In genomic region chr21:43789276-43790052, GRCh38 we compare ENCODE assay signal across 8 cellular contexts. TPM values are rescaled to one million over a fixed set of nuclear protein-coding genes. Genes with fewer than 3 reads are reported as not detected.
DNase-seq lines count a peak whose midpoint lies in the region; ATAC-seq and TF ChIP-seq lines count a peak whose summit lies in the region.

A gene with protein sequence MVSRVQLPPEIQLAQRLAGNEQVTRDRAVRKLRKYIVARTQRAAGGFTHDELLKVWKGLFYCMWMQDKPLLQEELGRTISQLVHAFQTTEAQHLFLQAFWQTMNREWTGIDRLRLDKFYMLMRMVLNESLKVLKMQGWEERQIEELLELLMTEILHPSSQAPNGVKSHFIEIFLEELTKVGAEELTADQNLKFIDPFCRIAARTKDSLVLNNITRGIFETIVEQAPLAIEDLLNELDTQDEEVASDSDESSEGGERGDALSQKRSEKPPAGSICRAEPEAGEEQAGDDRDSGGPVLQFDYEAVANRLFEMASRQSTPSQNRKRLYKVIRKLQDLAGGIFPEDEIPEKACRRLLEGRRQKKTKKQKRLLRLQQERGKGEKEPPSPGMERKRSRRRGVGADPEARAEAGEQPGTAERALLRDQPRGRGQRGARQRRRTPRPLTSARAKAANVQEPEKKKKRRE (plus strand): TSS chr21:43789577. CDS start chr21:43789630, 53 bp downstream.

- peaks cover 12% of the 10 kb centered on the region for H3K27me3 Mint-ChIP-seq in GM23338 (ENCODE audit: insufficient read depth, low read depth, poor library complexity)
- no peaks in the 10 kb centered on the region for H3K27me3 Mint-ChIP-seq in activated T-helper 1 cell treated with anti-CD3 and anti-CD28 coated beads, Interleukin-12 subunit alpha, Interleukin-12 subunit beta, Interleukin-2, Interleukin-4 antibody, amounts not matched to agents 30 ng/mL and 10 ng/mL and 1 ng/mL, durations not matched to agents 14 hours and 24 hours and 36 hours (ENCODE audit: insufficient read depth)
- H3K27me3 Mint-ChIP-seq in naive thymus-derived CD8-positive, alpha-beta T cell, result no peaks in the 10 kb centered on the region
- H3K27me3 Mint-ChIP-seq in stimulated activated naive B cell treated with anti-CD40 and anti-IgM and Interleukin-4, amounts not matched to agents 10 μg/mL and 1 μg/mL and 100 μg/mL, for 72 hours, result no peaks in the 10 kb centered on the region

- H3K79me2 ChIP-seq in GM23338 (replicated peaks; ENCODE audit: insufficient read depth), result peaks cover 42% of the 10 kb centered on the region

- POLR2A ChIA-PET in naive thymus-derived CD8-positive, alpha-beta T cell (lab: Charles Lee), result interaction anchor here (0.6 to 1.5 kb wide), 8 partner anchors 9 to 223 kb away, joined by 3 to 8 read pairs (median 3); partner anchors contain the start of gene TRAPPC10

- peaks cover 3% of the 10 kb centered on the region; the same call in 1 of the 3 replicates for H3K9me3 Mint-ChIP-seq in GM23338
- no peaks in the 10 kb centered on the region for H3K9me3 Mint-ChIP-seq in activated T-helper 1 cell treated with anti-CD3 and anti-CD28 coated beads, Interleukin-12 subunit alpha, Interleukin-12 subunit beta, Interleukin-2, Interleukin-4 antibody, amounts not matched to agents 30 ng/mL and 10 ng/mL and 1 ng/mL, durations not matched to agents 14 hours and 24 hours and 36 hours
- no peaks in the 10 kb centered on the region for H3K9me3 Mint-ChIP-seq in naive thymus-derived CD8-positive, alpha-beta T cell
- H3K9me3 Mint-ChIP-seq in stimulated activated naive B cell treated with anti-CD40 and anti-IgM and Interleukin-4, amounts not matched to agents 10 μg/mL and 1 μg/mL and 100 μg/mL, for 72 hours, result no peaks in the 10 kb centered on the region

- H3K4me3 Mint-ChIP-seq in GM23338, result peak within 1 kb of the TSS; percentile 98
- peak within 1 kb of the TSS; percentile 95 for H3K4me3 Mint-ChIP-seq in activated T-helper 1 cell treated with anti-CD3 and anti-CD28 coated beads, Interleukin-12 subunit alpha, Interleukin-12 subunit beta, Interleukin-2, Interleukin-4 antibody, amounts not matched to agents 30 ng/mL and 10 ng/mL and 1 ng/mL, durations not matched to agents 14 hours and 24 hours and 36 hours
- peak within 1 kb of the TSS; percentile 89 to 94 (median 92) for H3K4me3 Mint-ChIP-seq in naive thymus-derived CD8-positive, alpha-beta T cell
- peak within 1 kb of the TSS; percentile 96 to 99 for H3K4me3 Mint-ChIP-seq in stimulated activated naive B cell treated with anti-CD40 and anti-IgM and Interleukin-4, amounts not matched to agents 10 μg/mL and 1 μg/mL and 100 μg/mL, for 72 hours

- H3K9me2 ChIP-seq in GM23338 (ENCODE audit: insufficient read depth), result no peaks in the 10 kb centered on the region

- intact Hi-C loops in activated T-helper 1 cell treated with anti-CD3 and anti-CD28 coated beads, Interleukin-12 subunit alpha, Interleukin-12 subunit beta, Interleukin-2, Interleukin-4 antibody, amounts not matched to agents 30 ng/mL and 10 ng/mL and 1 ng/mL, durations not matched to agents 14 hours and 24 hours and 36 hours (cut with micrococcal nuclease), result loop anchor here (1.0 to 5.0 kb wide), 6 partner anchors 13 to 223 kb away; partner anchors contain the start of genes AGPAT3, CSTB, PDXK and TRAPPC10

- peaks cover 42% of the 10 kb centered on the region for H3K36me3 Mint-ChIP-seq in GM23338 (ENCODE audit: low read depth)
- peaks cover 30% of the 10 kb centered on the region for H3K36me3 Mint-ChIP-seq in activated T-helper 1 cell treated with anti-CD3 and anti-CD28 coated beads, Interleukin-12 subunit alpha, Interleukin-12 subunit beta, Interleukin-2, Interleukin-4 antibody, amounts not matched to agents 30 ng/mL and 10 ng/mL and 1 ng/mL, durations not matched to agents 14 hours and 24 hours and 36 hours (ENCODE audit: low read depth)
- peaks cover 0 to 28% (median 10%) of the 10 kb centered on the region in 3 donors for H3K36me3 Mint-ChIP-seq in naive thymus-derived CD8-positive, alpha-beta T cell
- H3K36me3 Mint-ChIP-seq in stimulated activated naive B cell treated with anti-CD40 and anti-IgM and Interleukin-4, amounts not matched to agents 10 μg/mL and 1 μg/mL and 100 μg/mL, for 72 hours, result peaks cover 33 to 34% of the 10 kb centered on the region in 2 donors

- H2AFZ ChIP-seq in GM23338, result peak within 1 kb of the TSS; percentile 83; the same call in 1 of the 2 replicates

- H3K4me2 ChIP-seq in GM23338, result peak within 1 kb of the TSS; percentile 100

- H3K4me1 Mint-ChIP-seq in GM23338, result peaks cover 11% of the 10 kb centered on the region
- peaks cover 22% of the 10 kb centered on the region for H3K4me1 Mint-ChIP-seq in activated T-helper 1 cell treated with anti-CD3 and anti-CD28 coated beads, Interleukin-12 subunit alpha, Interleukin-12 subunit beta, Interleukin-2, Interleukin-4 antibody, amounts not matched to agents 30 ng/mL and 10 ng/mL and 1 ng/mL, durations not matched to agents 14 hours and 24 hours and 36 hours (ENCODE audit: low read depth)
- peaks cover 10 to 28% (median 21%) of the 10 kb centered on the region in 4 donors for H3K4me1 Mint-ChIP-seq in naive thymus-derived CD8-positive, alpha-beta T cell
- H3K4me1 Mint-ChIP-seq in stimulated activated naive B cell treated with anti-CD40 and anti-IgM and Interleukin-4, amounts not matched to agents 10 μg/mL and 1 μg/mL and 100 μg/mL, for 72 hours, result peaks cover 28 to 35% of the 10 kb centered on the region in 2 donors

- TF ChIP-seq CTCF in GM23338 (conservative IDR thresholded peaks at IDR 0.05; ENCODE audit: low read depth in 2 of 2), result peak; percentile 61 to 88
- peak; percentile 95 for TF ChIP-seq CTCF in LNCAP (IDR thresholded peaks at IDR 0.05)

- H3K4me3 ChIP-seq in GM23338, result peak within 1 kb of the TSS; percentile 99

- peak within 1 kb of the TSS; percentile 84 for H3K27ac ChIP-seq in GM23338 (ENCODE audit: low read depth)

- DNase-seq in EH (ENCODE audit: low read depth) (peak; percentile 85), GM23338 (ENCODE audit: low spot score) (peak; percentile 90), RPMI7951 (ENCODE audit: low read depth) (peak; percentile 79), fibroblast of gingiva (ENCODE audit: low read depth) (peak; percentile 78)
- peak; percentile 94 for DNase-seq in activated T-helper 1 cell treated with anti-CD3 and anti-CD28 coated beads, Interleukin-12 subunit alpha, Interleukin-12 subunit beta, Interleukin-2, Interleukin-4 antibody, amounts not matched to agents 30 ng/mL and 10 ng/mL and 1 ng/mL, durations not matched to agents 14 hours and 24 hours and 36 hours (ENCODE audit: low spot score)
- peak; percentile 88 to 99 (median 96) for DNase-seq in naive thymus-derived CD8-positive, alpha-beta T cell
- peak; percentile 95 for DNase-seq in stimulated activated naive B cell treated with anti-CD40 and anti-IgM and Interleukin-4, amounts not matched to agents 10 μg/mL and 1 μg/mL and 100 μg/mL, for 72 hours

- peaks cover 16% of the 10 kb centered on the region for H4K20me1 ChIP-seq in GM23338 (replicated peaks; ENCODE audit: insufficient read depth)

- no peaks in the 10 kb centered on the region for H3K27me3 ChIP-seq in GM23338 (ENCODE audit: insufficient read depth)

- H3K27ac Mint-ChIP-seq in GM23338, result peak within 1 kb of the TSS; percentile 95
- peak within 1 kb of the TSS; percentile 94 for H3K27ac Mint-ChIP-seq in activated T-helper 1 cell treated with anti-CD3 and anti-CD28 coated beads, Interleukin-12 subunit alpha, Interleukin-12 subunit beta, Interleukin-2, Interleukin-4 antibody, amounts not matched to agents 30 ng/mL and 10 ng/mL and 1 ng/mL, durations not matched to agents 14 hours and 24 hours and 36 hours
- peak within 1 kb of the TSS; percentile 77 to 95 (median 92) for H3K27ac Mint-ChIP-seq in naive thymus-derived CD8-positive, alpha-beta T cell
- H3K27ac Mint-ChIP-seq in stimulated activated naive B cell treated with anti-CD40 and anti-IgM and Interleukin-4, amounts not matched to agents 10 μg/mL and 1 μg/mL and 100 μg/mL, for 72 hours, result peak within 1 kb of the TSS; percentile 99

- ATAC-seq in GM23338, result peak; percentile 90
- ATAC-seq in naive thymus-derived CD8-positive, alpha-beta T cell, result peak; percentile 89 to 90
- peak; percentile 93 for ATAC-seq in stimulated activated naive B cell treated with anti-CD40 and anti-IgM and Interleukin-4, amounts not matched to agents 10 μg/mL and 1 μg/mL and 100 μg/mL, for 72 hours (replicated peaks)

- no peaks in the 10 kb centered on the region for H3F3A ChIP-seq in GM23338 (replicated peaks; ENCODE audit: low read depth)

- peaks cover 10% of the 10 kb centered on the region for H3K4me1 ChIP-seq in GM23338 (ENCODE audit: insufficient read depth)

- peaks cover 16% of the 10 kb centered on the region for H3K36me3 ChIP-seq in GM23338 (ENCODE audit: insufficient read depth)

TF ChIP-seq in GM23338, 12 proteins besides CTCF, POLR2A, EP300 and RAD21:
- TF ChIP-seq POLR2AphosphoS5 (IDR thresholded peaks at IDR 0.05; ENCODE audit: low read depth), result peak; percentile 89
- peak; percentile 100 for TF ChIP-seq CREB1 (CRISPR knock-in tag; IDR thresholded peaks at IDR 0.05; ENCODE audit: low read depth)
- no peak for TF ChIP-seq NANOG (IDR thresholded peaks at IDR 0.05; ENCODE audit: borderline replicate concordance)

RNA-seq across cellular contexts. Expression of the gene that starts here (rescaled TPM):
- total RNA-seq in GM23338 (2014; rRNA removed; shearing (Covaris generic)), result 54.6 and 63.5 TPM in 2 replicates
- 33.2 and 36.5 TPM in 2 replicates for polyA plus RNA-seq in GM23338 (2016; fragmentation: Nextera tagmentation; extraction: Ambion mirVana)
- total RNA-seq in RPMI7951 (2014; rRNA removed; shearing (Covaris generic)), result 12.8 and 19.6 TPM in 2 replicates
- total RNA-seq in activated T-helper 1 cell treated with anti-CD3 and anti-CD28 coated beads, Interleukin-12 subunit alpha, Interleukin-12 subunit beta, Interleukin-2, Interleukin-4 antibody, amounts not matched to agents 30 ng/mL and 10 ng/mL and 1 ng/mL, durations not matched to agents 14 hours and 24 hours and 36 hours, result 90.9 and 91.8 TPM in 2 replicates
- 10 to 100 TPM; 27.5 to 28.3 TPM for total RNA-seq in naive thymus-derived CD8-positive, alpha-beta T cell
- 10 to 100 TPM; 12.3 to 23.5 (median 14.8) TPM for polyA plus RNA-seq in naive thymus-derived CD8-positive, alpha-beta T cell

Comparison
In these comparisons a context has a peak if more than half of its experiments do, and no peak if none do; other contexts are left out.
1. Peak in every context shown above with its lines: DNase-seq, ATAC-seq, H3K4me3 ChIP-seq and H3K27ac ChIP-seq.